ENCODE assay signal across 8 cellular contexts in genomic region chr20:45892049-45892816, GRCh38. TPM values are rescaled to one million over a fixed set of nuclear protein-coding genes. Genes with fewer than 3 reads are reported as not detected.
DNase-seq lines count a peak whose midpoint lies in the region; ATAC-seq lines count a peak whose summit lies in the region.

No MANE protein-coding gene starts in this region.

- peaks cover 30% of the 10 kb centered on the region for H3K4me1 ChIP-seq in mesenchymal stem cell (ENCODE audit: control insufficient read depth, insufficient read depth, low read depth, low read length)

- WGBS in mesenchymal stem cell, result 92% methylated on average over 9 of the region's 9 CpGs

- peaks cover 26% of the 10 kb centered on the region for H3K36me3 Mint-ChIP-seq in central memory CD8-positive, alpha-beta T cell (ENCODE audit: insufficient read depth)

- no peak overlapping the region for H2AFZ ChIP-seq in mesenchymal stem cell (ENCODE audit: low read depth, low read length)

- peak overlapping the region in 1 of 2 experiments; percentile 96 for H3K4ac ChIP-seq in mesenchymal stem cell (ENCODE audit: low read depth in 1 of 2, low read length in 2 of 2)

- no peak overlapping the region for H3K27ac ChIP-seq in mesenchymal stem cell (ENCODE audit: low read length, poor library complexity, severe bottlenecking)

- DNase-seq in NCI-H2227 (lab: John Stamatoyannopoulos, UW; ENCODE audit: unreplicated experiment), result peak; percentile 9
- DNase-seq in NCI-H2227 treated with DMSO at 0.1 percent for 48 hours (lab: John Stamatoyannopoulos, UW), result no peak
- peak; percentile 32 to 50 for DNase-seq in NOMO-1 (lab: John Stamatoyannopoulos, UW; ENCODE audit: unreplicated experiment in 2 of 2)
- no peak for DNase-seq in central memory CD8-positive, alpha-beta T cell (ENCODE audit: low spot score in 2 of 2)
- DNase-seq in mesenchymal stem cell, result peak; percentile 52
- DNase-seq in NCI-H2081 treated with DMSO at 0.1 percent for 48 hours (lab: John Stamatoyannopoulos, UW), result no peak
- DNase-seq in NCI-H774 (lab: John Stamatoyannopoulos, UW), result no peak
- no peak for DNase-seq in NCI-H2107 (lab: John Stamatoyannopoulos, UW)

- peak overlapping the region; percentile 99 for H3K4me2 ChIP-seq in mesenchymal stem cell (ENCODE audit: low read length, poor library complexity, severe bottlenecking)

- peak overlapping the region; percentile 78 to 88 for H3K4me3 ChIP-seq in mesenchymal stem cell (ENCODE audit: insufficient read depth in 1 of 2, low read depth in 1 of 2, low read length in 2 of 2)

- H3K9me3 ChIP-seq in mesenchymal stem cell (ENCODE audit: control insufficient read depth, low read length), result no peaks in the 10 kb centered on the region

- H2BK12ac ChIP-seq in mesenchymal stem cell (ENCODE audit: low read length in 2 of 2), result peak overlapping the region in 1 of 2 experiments; percentile 57

- H4K8ac ChIP-seq in mesenchymal stem cell (ENCODE audit: low read length), result no peak overlapping the region

- no peak overlapping the region for H3K14ac ChIP-seq in mesenchymal stem cell (ENCODE audit: low read length in 2 of 2)

- no peak overlapping the region for H3K23ac ChIP-seq in mesenchymal stem cell (ENCODE audit: low read length in 2 of 2)

- no peaks in the 10 kb centered on the region for H3K27me3 Mint-ChIP-seq in central memory CD8-positive, alpha-beta T cell

- no peaks in the 10 kb centered on the region for H3K27me3 ChIP-seq in mesenchymal stem cell (ENCODE audit: control insufficient read depth in 1 of 2, insufficient read depth in 1 of 2, low read length in 2 of 2)

- peaks cover 51 to 64% of the 10 kb centered on the region in 2 experiments for H3K36me3 ChIP-seq in mesenchymal stem cell (ENCODE audit: control insufficient read depth in 1 of 2, insufficient read depth in 2 of 2, low read depth in 1 of 2, low read length in 2 of 2)

- H3K9me3 Mint-ChIP-seq in central memory CD8-positive, alpha-beta T cell, result no peaks in the 10 kb centered on the region

- no peak overlapping the region for H2BK120ac ChIP-seq in mesenchymal stem cell (ENCODE audit: low read depth, low read length)

- peaks cover 19% of the 10 kb centered on the region for H3K4me1 Mint-ChIP-seq in central memory CD8-positive, alpha-beta T cell

- H3K18ac ChIP-seq in mesenchymal stem cell (ENCODE audit: low read depth in 1 of 2, low read length in 2 of 2), result no peak overlapping the region

- no peak overlapping the region for H2AK5ac ChIP-seq in mesenchymal stem cell (ENCODE audit: low read length, severe bottlenecking)

- no peak overlapping the region for H2BK15ac ChIP-seq in mesenchymal stem cell (ENCODE audit: low read depth, poor library complexity, severe bottlenecking)

- peak overlapping the region; percentile 91 for H3K27ac Mint-ChIP-seq in central memory CD8-positive, alpha-beta T cell (ENCODE audit: low read depth)

- H3K79me1 ChIP-seq in mesenchymal stem cell (replicated peaks; ENCODE audit: low read length, poor library complexity, severe bottlenecking), result peaks cover 30% of the 10 kb centered on the region

- no peak overlapping the region for H2BK5ac ChIP-seq in mesenchymal stem cell (ENCODE audit: low read depth, low read length, poor library complexity, severe bottlenecking)

- H3K9ac ChIP-seq in mesenchymal stem cell (ENCODE audit: low read length), result peak overlapping the region; percentile 91

- peak overlapping the region; percentile 92 for H3K4me3 Mint-ChIP-seq in central memory CD8-positive, alpha-beta T cell

- no peak overlapping the region for H4K91ac ChIP-seq in mesenchymal stem cell (ENCODE audit: low read length)

- no peak for ATAC-seq in central memory CD8-positive, alpha-beta T cell (replicated peaks; ENCODE audit: extremely low read depth, poor library complexity, severe bottlenecking)

RNA-seq across cellular contexts. Expression of gene CTSA, which starts 1.1 kb away (rescaled TPM):
- polyA plus RNA-seq in mesenchymal stem cell (2013, experiment 1 of 2), result 373 TPM
- 366 TPM for polyA plus RNA-seq in mesenchymal stem cell (2013, experiment 2 of 2)

RNA-seq across cellular contexts. Expression of gene NEURL2, which starts 1.2 kb away (rescaled TPM):
- 4.3 TPM for polyA plus RNA-seq in mesenchymal stem cell (2013, experiment 1 of 2)
- polyA plus RNA-seq in mesenchymal stem cell (2013, experiment 2 of 2), result 3.6 TPM

RNA-seq across cellular contexts. Expression of gene SPATA25, which starts 4.8 kb away (rescaled TPM):
- polyA plus RNA-seq in mesenchymal stem cell (2013, experiment 1 of 2), result 0.39 TPM
- polyA plus RNA-seq in mesenchymal stem cell (2013, experiment 2 of 2), result 0.38 TPM

RNA-seq across cellular contexts. Expression of gene ZSWIM1, which starts 11.2 kb away (rescaled TPM):
- 8.7 TPM for polyA plus RNA-seq in mesenchymal stem cell (2013, experiment 1 of 2)
- polyA plus RNA-seq in mesenchymal stem cell (2013, experiment 2 of 2), result 9.0 TPM

RNA-seq across cellular contexts. Expression of gene PLTP, which starts 19.7 kb away (rescaled TPM):
- polyA plus RNA-seq in mesenchymal stem cell (2013, experiment 1 of 2), result 175 TPM
- polyA plus RNA-seq in mesenchymal stem cell (2013, experiment 2 of 2), result 164 TPM

Comparison
In these comparisons a context has a peak if more than half of its experiments do, and no peak if none do; other contexts are left out.
1. DNase-seq: peak in NCI-H2227 (single experiment), NOMO-1 (2 of 2) and mesenchymal stem cell (single experiment); none in NCI-H2227 treated with DMSO at 0.1 percent for 48 hours (single experiment), central memory CD8-positive, alpha-beta T cell (0 of 2), NCI-H2081 treated with DMSO at 0.1 percent for 48 hours (single experiment), NCI-H774 (single experiment) and NCI-H2107 (single experiment).